ENCODE assay signal across 23 cellular contexts in genomic region chr16:23323224-23324030, GRCh38.
DNase-seq lines count a peak whose midpoint lies in the region; ATAC-seq, FAIRE-seq and TF ChIP-seq lines count a peak whose summit lies in the region.
"Had no signal": no experiment of that assay in that cellular context is flagged by ENCODE, and none has a peak within 500 bp of the region (broad histone marks: within the 10 kb centered on the region; RNA-seq: fewer than 3 reads in every experiment).

No MANE protein-coding gene starts in this region.

- peak; percentile 52 for FAIRE-seq in GM19239 (lab: Jason Lieb, UNC)

- H3K27me3 Mint-ChIP-seq in stimulated activated memory B cell treated with anti-CD40 and anti-IgM and Interleukin-4, amounts not matched to agents 10 μg/mL and 1 μg/mL and 100 μg/mL, for 72 hours: no peaks in the 10 kb centered on the region
- H3K27me3 Mint-ChIP-seq: B cell had no signal

- H3K27ac ChIP-seq in OCI-LY1 (ENCODE audit: low read depth, low read length, poor library complexity, severe bottlenecking): peak overlapping the region; percentile 7
- H3K27ac ChIP-seq: epithelial cell of prostate, neutrophil had no signal

- H3K4me3 Mint-ChIP-seq in stimulated activated memory B cell treated with anti-CD40 and anti-IgM and Interleukin-4, amounts not matched to agents 10 μg/mL and 1 μg/mL and 100 μg/mL, for 72 hours: peak overlapping the region; percentile 13
- H3K4me3 Mint-ChIP-seq: activated CD8-positive, alpha-beta T cell treated with anti-CD3 and anti-CD28 coated beads, Interleukin-2, amount 10 ng/mL, durations not matched to agents 7 days and 5 days; B cell had no signal

- peaks cover 25% of the 10 kb centered on the region for H3K4me1 Mint-ChIP-seq in stimulated activated memory B cell treated with anti-CD40 and anti-IgM and Interleukin-4, amounts not matched to agents 10 μg/mL and 1 μg/mL and 100 μg/mL, for 72 hours

- H3K79me2 ChIP-seq in OCI-LY1 (ENCODE audit: insufficient read depth, low read length): no peaks in the 10 kb centered on the region

- H3K4me2 ChIP-seq in OCI-LY1 (ENCODE audit: low read length): no peak overlapping the region
- H3K4me2 ChIP-seq: PC-9 had no signal

- no peaks in the 10 kb centered on the region for H3K9me3 ChIP-seq in OCI-LY1 (ENCODE audit: low read length)
- H3K9me3 ChIP-seq: neutrophil had no signal

- no peaks in the 10 kb centered on the region for H3K9me3 Mint-ChIP-seq in stimulated activated memory B cell treated with anti-CD40 and anti-IgM and Interleukin-4, amounts not matched to agents 10 μg/mL and 1 μg/mL and 100 μg/mL, for 72 hours

- no peaks in the 10 kb centered on the region for H3K27me3 ChIP-seq in OCI-LY1 (ENCODE audit: insufficient read depth, low read length)
- H3K27me3 ChIP-seq: neutrophil had no signal

- ATAC-seq in stimulated activated memory B cell treated with anti-CD40 and anti-IgM and Interleukin-4, amounts not matched to agents 10 μg/mL and 1 μg/mL and 100 μg/mL, for 72 hours: peak; percentile 79
- ATAC-seq in GM21529 (IDR thresholded peaks at IDR 0.05; ENCODE audit: unreplicated experiment) (no peak), GM18873 (IDR thresholded peaks at IDR 0.05; ENCODE audit: low FRiP score, unreplicated experiment) (no peak)
- ATAC-seq: activated CD4-positive, CD25-positive, alpha-beta regulatory T cell treated with anti-CD3 and anti-CD28 coated beads, Interleukin-2, amount 50 U/mL, for 24 hours; activated CD8-positive, alpha-beta T cell treated with anti-CD3 and anti-CD28 coated beads, Interleukin-2, amount 10 ng/mL, durations not matched to agents 7 days and 5 days had no signal

- H2AFZ ChIP-seq in OCI-LY1 (ENCODE audit: low read length): no peak overlapping the region
- H2AFZ ChIP-seq: PC-9 had no signal

- H3K9me2 ChIP-seq in OCI-LY1 (ENCODE audit: low read depth, low read length): no peaks in the 10 kb centered on the region

- no peak for TF ChIP-seq CTCF in OCI-LY1 (IDR thresholded peaks at IDR 0.05; ENCODE audit: low read length)

- no peaks in the 10 kb centered on the region for H4K20me1 ChIP-seq in OCI-LY1 (ENCODE audit: insufficient read depth, low read length)

- H3K36me3 ChIP-seq in OCI-LY1 (ENCODE audit: insufficient read depth, low read length): no peaks in the 10 kb centered on the region
- H3K36me3 ChIP-seq: neutrophil had no signal

- no peak overlapping the region for H3K4me3 ChIP-seq in OCI-LY1 (ENCODE audit: low read depth, low read length, poor library complexity, severe bottlenecking)
- H3K4me3 ChIP-seq: lung, PC-9 had no signal

- H3K4me1 ChIP-seq in OCI-LY1 (ENCODE audit: insufficient read depth, low read length, severe bottlenecking): peaks cover 11% of the 10 kb centered on the region

- H3K27ac Mint-ChIP-seq in stimulated activated memory B cell treated with anti-CD40 and anti-IgM and Interleukin-4, amounts not matched to agents 10 μg/mL and 1 μg/mL and 100 μg/mL, for 72 hours: peak overlapping the region; percentile 26
- H3K27ac Mint-ChIP-seq: activated CD8-positive, alpha-beta T cell treated with anti-CD3 and anti-CD28 coated beads, Interleukin-2, amount 10 ng/mL, durations not matched to agents 7 days and 5 days; B cell had no signal

- peak; percentile 28 for DNase-seq in DMS53 (lab: John Stamatoyannopoulos, UW)
- DNase-seq in DMS53 treated with DMSO at 0.1 percent for 48 hours (lab: John Stamatoyannopoulos, UW; ENCODE audit: unreplicated experiment): no peak
- DNase-seq in GM19239 (ENCODE audit: insufficient read length, low spot score): no peak
- no peak for DNase-seq in activated CD8-positive, alpha-beta memory T cell treated with anti-CD3 and anti-CD28 coated beads, Interleukin-2, amount 50 U/mL, for 48 hours
- DNase-seq: 8988T; activated CD8-positive, alpha-beta T cell treated with anti-CD3 and anti-CD28 coated beads, Interleukin-2, amount 10 ng/mL, durations not matched to agents 7 days and 5 days; activated gamma-delta T cell; kidney glomerular epithelial cell; NCI-H1436 treated with DMSO at 0.1 percent for 48 hours; NCI-H2107; NCI-H446; PC-9; SIG-M5; stimulated activated CD8-positive, alpha-beta memory T cell treated with anti-CD3 and anti-CD28 coated beads, Interleukin-4, amount 100 ng/mL, for 48 hours had no signal

- H3K36me3 Mint-ChIP-seq in stimulated activated memory B cell treated with anti-CD40 and anti-IgM and Interleukin-4, amounts not matched to agents 10 μg/mL and 1 μg/mL and 100 μg/mL, for 72 hours: no peaks in the 10 kb centered on the region

- H3F3A ChIP-seq in OCI-LY1 (ENCODE audit: insufficient read depth, low read length): no peaks in the 10 kb centered on the region

- H3K9ac ChIP-seq in OCI-LY1 (ENCODE audit: low read length): no peak overlapping the region
